In the genomic region with DNA sequence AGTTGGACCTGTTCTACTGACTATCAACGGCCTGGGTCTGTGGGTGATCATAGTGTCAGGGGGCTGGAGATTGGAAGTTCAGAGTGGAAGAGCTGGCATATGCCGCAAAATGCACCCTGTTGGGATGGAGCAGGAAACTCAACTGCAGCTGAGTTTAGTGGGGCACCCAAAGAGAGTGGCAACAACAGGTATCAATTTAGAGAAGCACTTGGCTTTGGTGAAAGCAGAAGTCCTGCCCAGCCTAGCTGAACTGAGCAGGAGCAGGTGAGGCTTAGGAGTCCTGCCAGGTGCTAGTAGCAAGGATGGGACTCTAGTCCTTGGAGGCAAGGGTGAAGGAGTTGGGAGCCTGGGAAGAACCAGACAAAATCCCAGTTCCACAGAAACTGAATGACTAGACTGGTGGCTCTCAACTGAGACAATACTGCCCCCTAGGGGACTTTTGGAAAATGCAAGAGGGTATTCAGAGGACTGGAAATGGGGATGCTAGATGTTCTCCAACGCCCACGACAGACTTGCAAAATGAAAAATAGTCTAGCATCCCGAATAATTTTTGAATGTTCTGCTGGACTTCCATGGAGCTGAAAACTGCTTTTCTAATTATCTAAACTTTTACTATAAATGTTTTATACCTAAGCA, we compare ENCODE assay signal across 9 cellular contexts. TPM values are rescaled to one million over a fixed set of nuclear protein-coding genes. Genes with fewer than 3 reads are reported as not detected.
DNase-seq lines count a peak whose midpoint lies in the region; ATAC-seq and TF ChIP-seq lines count a peak whose summit lies in the region.
"Had no signal": no experiment of that assay in that cellular context is flagged by ENCODE, and none has a peak within 500 bp of the region (broad histone marks: within the 10 kb centered on the region; RNA-seq: fewer than 3 reads in every experiment).

No MANE protein-coding gene starts in this region.

- DNase-seq in Caco-2 (peak; percentile 46 to 74), NCI-H1694 treated with DMSO at 0.1 percent for 48 hours (lab: John Stamatoyannopoulos, UW) (peak; percentile 72), UCSD-AML1 (lab: John Stamatoyannopoulos, UW; ENCODE audit: unreplicated experiment) (peak; percentile 18), cardiac fibroblast (ENCODE audit: low read depth in 2 of 2) (peak; percentile 76 to 77), left colon (peak in 1 of 2 donors; percentile 16)
- peak; percentile 24 to 27 for DNase-seq in stimulated activated naive CD8-positive, alpha-beta T cell treated with anti-CD3 and anti-CD28 coated beads, Interleukin-15, amount 100 ng/mL, for 72 hours

- H3K27ac Mint-ChIP-seq in Caco-2 (ENCODE audit: unreplicated experiment), result no peak overlapping the region
- no peak overlapping the region for H3K27ac Mint-ChIP-seq in stimulated activated naive CD8-positive, alpha-beta T cell treated with anti-CD3 and anti-CD28 coated beads, Interleukin-15, amount 100 ng/mL, for 72 hours

- H3K27me3 Mint-ChIP-seq in Caco-2 (ENCODE audit: insufficient read depth, unreplicated experiment), result no peaks in the 10 kb centered on the region
- peaks cover 5% of the 10 kb centered on the region for H3K27me3 Mint-ChIP-seq in stimulated activated naive CD8-positive, alpha-beta T cell treated with anti-CD3 and anti-CD28 coated beads, Interleukin-15, amount 100 ng/mL, for 72 hours

- no peak overlapping the region for H3K4me3 Mint-ChIP-seq in Caco-2 (ENCODE audit: unreplicated experiment)
- H3K4me3 Mint-ChIP-seq in stimulated activated naive CD8-positive, alpha-beta T cell treated with anti-CD3 and anti-CD28 coated beads, Interleukin-15, amount 100 ng/mL, for 72 hours, result no peak overlapping the region

- H3K9me3 Mint-ChIP-seq in Caco-2 (ENCODE audit: unreplicated experiment), result no peaks in the 10 kb centered on the region
- no peaks in the 10 kb centered on the region for H3K9me3 Mint-ChIP-seq in stimulated activated naive CD8-positive, alpha-beta T cell treated with anti-CD3 and anti-CD28 coated beads, Interleukin-15, amount 100 ng/mL, for 72 hours

- H3K4me1 Mint-ChIP-seq in Caco-2 (ENCODE audit: low read depth, unreplicated experiment), result no peaks in the 10 kb centered on the region
- H3K4me1 Mint-ChIP-seq in stimulated activated naive CD8-positive, alpha-beta T cell treated with anti-CD3 and anti-CD28 coated beads, Interleukin-15, amount 100 ng/mL, for 72 hours, result peaks cover 3% of the 10 kb centered on the region

- peak; percentile 65 for ATAC-seq in GM19467 (IDR thresholded peaks at IDR 0.05; ENCODE audit: unreplicated experiment)
- ATAC-seq in left colon, result peak; percentile 76
- no peak for ATAC-seq in stimulated activated naive CD8-positive, alpha-beta T cell treated with anti-CD3 and anti-CD28 coated beads, Interleukin-15, amount 100 ng/mL, for 72 hours
- ATAC-seq in GM18502 (IDR thresholded peaks at IDR 0.05; ENCODE audit: poor library complexity, unreplicated experiment), result no peak

- CTCF ChIA-PET in Caco-2 (lab: Charles Lee), result interaction anchor here (1.0 to 1.9 kb wide), 2 partner anchors 61 to 248 kb away, joined by 3 to 10 read pairs; a partner anchor contains a TSS

- TF ChIP-seq CTCF in Caco-2 (IDR thresholded peaks at IDR 0.05; ENCODE audit: insufficient read depth in 1 of 2, low read depth in 1 of 2, low read length in 1 of 2, severe bottlenecking in 1 of 2, unreplicated experiment in 1 of 2) (peak; percentile 58 to 62), cardiac fibroblast (IDR thresholded peaks at IDR 0.05; ENCODE audit: low read depth, low read length) (peak; percentile 60)

- H3K4me3 ChIP-seq in Caco-2 (ENCODE audit: low read depth, low read length) (no peak overlapping the region), cardiac fibroblast (replicated peaks in 1 of 2; ENCODE audit: low read depth in 2 of 2, low read length in 2 of 2) (no peak overlapping the region)
- H3K4me3 ChIP-seq: SK-N-MC had no signal

- no peaks in the 10 kb centered on the region for H3K9me3 ChIP-seq in Caco-2

- BruUV-seq in Caco-2 (replicated peaks; lab: Mats Ljungman, UMichigan), result no TSS peak

- H3K4me1 ChIP-seq in Caco-2, result peaks cover under 1% of the 10 kb centered on the region; the same call in 1 of the 2 replicates

- H3K36me3 ChIP-seq in Caco-2 (ENCODE audit: control insufficient read depth, insufficient read depth, low read length), result no peaks in the 10 kb centered on the region

- POLR2A ChIA-PET in Caco-2 (lab: Charles Lee), result no interaction called here

- intact Hi-C loops in Caco-2 (cut with micrococcal nuclease; ENCODE audit: unreplicated experiment) (loop anchor here (1.0 kb wide), 2 partner anchors 61 to 248 kb away; no protein-coding TSS in a partner anchor), left colon (cut with DNase I, micrococcal nuclease) (loop anchor here (5.0 to 10.0 kb wide), 2 partner anchors 243 to 246 kb away; no protein-coding TSS in a partner anchor)

- H3K27me3 ChIP-seq in Caco-2 (replicated peaks; ENCODE audit: control insufficient read depth, insufficient read depth, low read length), result no peaks in the 10 kb centered on the region

- no peaks in the 10 kb centered on the region for H3K36me3 Mint-ChIP-seq in Caco-2 (ENCODE audit: insufficient read depth, unreplicated experiment)

RNA-seq across cellular contexts. Expression of a gene that starts 49.4 kb away (rescaled TPM):
- 0.09 and 0.26 TPM in 2 replicates for total RNA-seq in Caco-2 (2022)
- not detected for total RNA-seq in left colon

Comparison
In these comparisons a context has a peak if more than half of its experiments do, and no peak if none do; other contexts are left out.
1. ATAC-seq: peak in GM19467 (single experiment) and left colon (single experiment); none in stimulated activated naive CD8-positive, alpha-beta T cell treated with anti-CD3 and anti-CD28 coated beads, Interleukin-15, amount 100 ng/mL, for 72 hours (single experiment) and GM18502 (single experiment).